24 cellular contexts compared by ENCODE assay signal in the genomic region with DNA sequence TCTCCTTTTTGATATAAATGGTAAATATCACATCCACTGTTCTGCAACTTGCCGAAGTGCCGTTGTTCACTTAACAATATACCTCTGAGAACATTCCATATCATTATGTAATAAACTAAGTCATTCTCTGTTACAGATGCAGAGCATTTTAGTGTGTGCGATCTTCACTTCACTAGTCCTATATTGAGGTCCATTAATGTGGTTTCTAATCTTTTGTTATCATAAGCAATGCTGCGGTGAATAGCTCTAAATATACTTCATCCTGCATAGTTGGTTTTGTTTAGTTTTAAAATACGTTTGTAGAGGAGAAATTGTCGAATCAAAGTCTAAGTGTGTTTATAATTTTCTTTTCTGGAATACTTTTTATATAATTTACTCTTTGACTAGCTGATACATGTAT.
A peak's percentile ranks its signal among the peaks of the same experiment; 100 is the strongest.
DNase-seq lines count a peak whose midpoint lies in the region; ATAC-seq, FAIRE-seq and TF ChIP-seq lines count a peak whose summit lies in the region.
"Had no signal": no experiment of that assay in that cellular context is flagged by ENCODE, and none has a peak within 500 bp of the region (broad histone marks: within the 10 kb centered on the region; RNA-seq: fewer than 3 reads in every experiment).

No MANE protein-coding gene starts in this region.

- H3K23ac ChIP-seq in H9 (ENCODE audit: insufficient read length, low read depth, low read length): no peak overlapping the region

- no peak overlapping the region for H4K91ac ChIP-seq in H9 (ENCODE audit: insufficient read length, low read depth, low read length)

- POLR2A ChIA-PET in CD4-positive, alpha-beta T cell (lab: Charles Lee): no interaction called here
- POLR2A ChIA-PET in K562 (lab: Yijun Ruan, JAX): no interaction called here

- no peaks in the 10 kb centered on the region for H3K36me3 Mint-ChIP-seq in CD4-positive, alpha-beta T cell (ENCODE audit: low read depth)
- H3K36me3 Mint-ChIP-seq in H9 (ENCODE audit: insufficient read depth in 1 of 3, low read depth in 3 of 3): peaks cover 0 to 4% (median 3%) of the 10 kb centered on the region in 3 experiments; a peak in 3 of 7 replicates

- no peak overlapping the region for H3K4ac ChIP-seq in H9 (ENCODE audit: low read depth, low read length)

- CTCF ChIA-PET in CD4-positive, alpha-beta T cell (lab: Charles Lee): no interaction called here
- CTCF ChIA-PET in K562 (lab: Yijun Ruan, JAX; ENCODE audit: low intra/inter-chr PET ratio): no interaction called here

- H3K4me3 Mint-ChIP-seq in CD4-positive, alpha-beta T cell: peak overlapping the region; percentile 17
- no peak overlapping the region for H3K4me3 Mint-ChIP-seq in H9
- H3K4me3 Mint-ChIP-seq: GM23338, HFFc6 had no signal

- peaks cover 14 to 40% of the 10 kb centered on the region in 2 experiments for H3K4me1 ChIP-seq in K562 (replicated peaks in 1 of 2; ENCODE audit: control insufficient read depth in 2 of 2, insufficient read depth in 2 of 2, low read length in 2 of 2)
- peaks cover 6% of the 10 kb centered on the region for H3K4me1 ChIP-seq in smooth muscle cell (ENCODE audit: low read depth)
- no peaks in the 10 kb centered on the region for H3K4me1 ChIP-seq in H9 (ENCODE audit: insufficient read depth, low read length)
- H3K4me1 ChIP-seq in left lung: no peaks in the 10 kb centered on the region
- H3K4me1 ChIP-seq: A549, HAP-1 had no signal

- no peak overlapping the region for H2BK120ac ChIP-seq in H9 (ENCODE audit: low read depth, low read length, poor library complexity, severe bottlenecking)

- no peak overlapping the region for H4K5ac ChIP-seq in H9 (ENCODE audit: insufficient read length, low read depth, low read length)

- no peaks in the 10 kb centered on the region for H4K20me1 ChIP-seq in K562 (replicated peaks; ENCODE audit: control insufficient read depth, insufficient read depth, low read length)
- no peaks in the 10 kb centered on the region for H4K20me1 ChIP-seq in smooth muscle cell (ENCODE audit: low read depth)
- no peaks in the 10 kb centered on the region for H4K20me1 ChIP-seq in H9 (ENCODE audit: control insufficient read depth, insufficient read depth, insufficient read length)

- no peaks in the 10 kb centered on the region for H3K36me3 ChIP-seq in KOPT-K1 (ENCODE audit: insufficient read depth, low read length)
- H3K36me3 ChIP-seq in K562 (ENCODE audit: control insufficient read depth, insufficient read depth, low read length): no peaks in the 10 kb centered on the region; the same call in 2 of the 3 replicates
- no peaks in the 10 kb centered on the region for H3K36me3 ChIP-seq in smooth muscle cell (ENCODE audit: low read depth)
- no peaks in the 10 kb centered on the region for H3K36me3 ChIP-seq in left lung
- H3K36me3 ChIP-seq: HAP-1 had no signal

- H3T11ph ChIP-seq in H9 (ENCODE audit: low read length): no peak overlapping the region

- no peak for DNase-seq in CD4-positive, alpha-beta T cell
- no peak for DNase-seq in K562 (ENCODE audit: extremely low read depth in 1 of 4, low spot score in 3 of 4)
- no peak for DNase-seq in smooth muscle cell (lab: John Stamatoyannopoulos, UW; ENCODE audit: unreplicated experiment)
- no peak for DNase-seq in H9
- DNase-seq in left lung: no peak
- DNase-seq: AML-193, C1 segment of cervical spinal cord, HFFc6, KG1, NCI-H1048, NCI-H1417, NCI-H1694, NCI-H2029 treated with DMSO at 0.1 percent for 48 hours, NCI-H2227 treated with DMSO at 0.1 percent for 48 hours, NCI-H526 treated with DMSO at 0.1 percent for 48 hours, RPMI8226, SHP77 had no signal

- ATAC-seq in CD4-positive, alpha-beta T cell (ENCODE audit: poor library complexity): no peak
- ATAC-seq in K562 (no peak), esophagus mucosa (no peak), left lung (no peak)
- ATAC-seq: A549, GM23338 had no signal

- no peak overlapping the region for H2BK20ac ChIP-seq in H9 (ENCODE audit: low read depth, low read length, poor library complexity, severe bottlenecking)

- FAIRE-seq in K562 (lab: Jason Lieb, UNC): no peak
- FAIRE-seq: A549, D721Med, GM18507 had no signal

- H3K23me2 ChIP-seq in H9 (ENCODE audit: insufficient read length, low read depth, low read length, poor library complexity, severe bottlenecking): no peaks in the 10 kb centered on the region

- H2BK15ac ChIP-seq in H9 (ENCODE audit: low read depth, low read length): no peak overlapping the region

- BruUV-seq in K562 (replicated peaks; lab: Mats Ljungman, UMichigan): no TSS peak

- TF ChIP-seq POLR2A in K562 (conservative IDR thresholded peaks at IDR 0.05): no peak

- no peaks in the 10 kb centered on the region for H3K9me1 ChIP-seq in K562 (ENCODE audit: control insufficient read depth, insufficient read depth, low read length)

- H3K9ac ChIP-seq in K562 (ENCODE audit: insufficient read depth in 1 of 2, low read depth in 2 of 2, low read length in 2 of 2): no peak overlapping the region
- H3K9ac ChIP-seq in smooth muscle cell (ENCODE audit: low read depth): no peak overlapping the region
- no peak overlapping the region for H3K9ac ChIP-seq in H9 (ENCODE audit: extremely low read depth, insufficient read length, low read length)

- H2AK5ac ChIP-seq in H9 (ENCODE audit: insufficient read length, low read length): no peak overlapping the region

- intact Hi-C loops in CD4-positive, alpha-beta T cell (cut with DNase I, micrococcal nuclease): no loop called here
- intact Hi-C loops in K562 (cut with micrococcal nuclease) (loop anchor here (10.0 kb wide), 1 partner anchor 262 kb away; no protein-coding TSS in a partner anchor), left lung (cut with DNase I) (no loop called here)

- no peak for TF ChIP-seq CTCF in CD4-positive, alpha-beta T cell (IDR thresholded peaks at IDR 0.05)
- TF ChIP-seq CTCF in K562 (IDR thresholded peaks at IDR 0.05 in 2 of 3, conservative IDR thresholded peaks at IDR 0.05 in 1 of 3; ENCODE audit: insufficient read depth in 2 of 3, low read depth in 1 of 3, low read length in 3 of 3) (no peak), smooth muscle cell (IDR thresholded peaks at IDR 0.05; ENCODE audit: borderline replicate concordance, insufficient read depth, poor library complexity, severe bottlenecking) (no peak), H9 (conservative IDR thresholded peaks at IDR 0.05) (no peak), left lung (IDR thresholded peaks at IDR 0.05) (no peak)

- H3K14ac ChIP-seq in H9 (ENCODE audit: insufficient read depth, low read length): no peak overlapping the region

- no peak overlapping the region for H3K4me2 ChIP-seq in K562 (ENCODE audit: insufficient read depth, low read length)
- H3K4me2 ChIP-seq in smooth muscle cell: peak overlapping the region; percentile 39
- H3K4me2 ChIP-seq in H9 (ENCODE audit: insufficient read depth, insufficient read length, low read length): no peak overlapping the region
- H3K4me2 ChIP-seq: A549, GM23338 had no signal

- H3K4me1 Mint-ChIP-seq in CD4-positive, alpha-beta T cell (ENCODE audit: low read depth): peaks cover 50% of the 10 kb centered on the region
- H3K4me1 Mint-ChIP-seq in H9: peaks cover 6 to 13% of the 10 kb centered on the region in 2 experiments

- no peak overlapping the region for H3K27ac Mint-ChIP-seq in CD4-positive, alpha-beta T cell
- no peak overlapping the region for H3K27ac Mint-ChIP-seq in H9
- H3K27ac Mint-ChIP-seq: GM23338, HFFc6 had no signal

- no peak overlapping the region for H3K56ac ChIP-seq in H9 (ENCODE audit: insufficient read length, low read depth, low read length)

- TF ChIP-seq RAD21 in K562 (CRISPR knock-in tag; conservative IDR thresholded peaks at IDR 0.05 in 1 of 2, IDR thresholded peaks at IDR 0.05 in 1 of 2): no peak

- no peak for TF ChIP-seq EP300 in K562 (IDR thresholded peaks at IDR 0.05; ENCODE audit: low read length)

- H2AFZ ChIP-seq in K562 (ENCODE audit: low read depth, low read length) (peak overlapping the region; percentile 12; the same call in 1 of the 2 replicates), smooth muscle cell (ENCODE audit: low read depth) (no peak overlapping the region), H9 (ENCODE audit: low read length) (no peak overlapping the region)

- in situ Hi-C loops in K562 (cut with MboI): no loop called here

- no peaks in the 10 kb centered on the region for H3K79me1 ChIP-seq in H9 (ENCODE audit: insufficient read depth, low read depth, low read length, poor library complexity, severe bottlenecking)

- no peaks in the 10 kb centered on the region for H3F3A ChIP-seq in smooth muscle cell (ENCODE audit: low read depth)

- no peak overlapping the region for H2BK12ac ChIP-seq in H9 (ENCODE audit: insufficient read length, low read depth, low read length)

- no peak overlapping the region for H4K8ac ChIP-seq in H9 (replicated peaks; ENCODE audit: insufficient read length, low read depth, low read length)

- no peak overlapping the region for H3K4me3 ChIP-seq in K562
- H3K4me3 ChIP-seq in smooth muscle cell: no peak overlapping the region
- H3K4me3 ChIP-seq in left lung: no peak overlapping the region
- H3K4me3 ChIP-seq: A549, GM23338, HAP-1 had no signal

- WGBS in K562 (ENCODE audit: insufficient coverage, low coverage, missing lambda C conversion rate): 55% methylated on average over 6 of the region's 6 CpGs
- WGBS in smooth muscle cell (ENCODE audit: low lambda C conversion rate): 52% methylated on average over 6 of the region's 6 CpGs
- WGBS in H9 (ENCODE audit: extremely low coverage, insufficient read length, low lambda C conversion rate): no CpG with 5 or more reads among the region's 6 CpGs

- no peaks in the 10 kb centered on the region for H3K27me3 ChIP-seq in CD4-positive, alpha-beta T cell (ENCODE audit: control insufficient read depth, insufficient read depth, low read length)
- H3K27me3 ChIP-seq in K562 (ENCODE audit: control insufficient read depth in 2 of 2, insufficient read depth in 2 of 2, low read length in 2 of 2) (no peaks in the 10 kb centered on the region), smooth muscle cell (ENCODE audit: low read depth) (no peaks in the 10 kb centered on the region), H9 (ENCODE audit: insufficient read depth, low read length) (no peaks in the 10 kb centered on the region), left lung (no peaks in the 10 kb centered on the region)

- no peaks in the 10 kb centered on the region for H3K27me3 Mint-ChIP-seq in CD4-positive, alpha-beta T cell
- no peaks in the 10 kb centered on the region; the same call in 1 of the 2 replicates for H3K27me3 Mint-ChIP-seq in H9 (ENCODE audit: low read depth)

- no peak overlapping the region for H3K18ac ChIP-seq in H9 (ENCODE audit: insufficient read length, low read depth, low read length)

- no peaks in the 10 kb centered on the region for H3K9me3 ChIP-seq in CD4-positive, alpha-beta T cell (ENCODE audit: control insufficient read depth, low read length)
- H3K9me3 ChIP-seq in KOPT-K1 (ENCODE audit: insufficient read depth, low read length, poor library complexity, severe bottlenecking) (no peaks in the 10 kb centered on the region), K562 (replicated peaks; ENCODE audit: control insufficient read depth, insufficient read depth, low read depth, low read length) (no peaks in the 10 kb centered on the region), smooth muscle cell (replicated peaks; ENCODE audit: low read depth) (no peaks in the 10 kb centered on the region), H9 (ENCODE audit: control insufficient read depth, low read depth, low read length) (no peaks in the 10 kb centered on the region), left lung (no peaks in the 10 kb centered on the region)
- H3K9me3 ChIP-seq: A549, HAP-1 had no signal

- no peak overlapping the region for H3K27ac ChIP-seq in CD4-positive, alpha-beta T cell (ENCODE audit: low read depth, low read length)
- peak overlapping the region; percentile 32 for H3K27ac ChIP-seq in KOPT-K1 (ENCODE audit: low read depth, low read length, poor library complexity, severe bottlenecking)
- no peak overlapping the region; the same call in 2 of the 3 replicates for H3K27ac ChIP-seq in K562 (ENCODE audit: extremely low read depth, low read depth, low read length)
- H3K27ac ChIP-seq in smooth muscle cell (ENCODE audit: low read depth): no peak overlapping the region
- H3K27ac ChIP-seq in H9 (ENCODE audit: insufficient read length, low read depth, low read length): no peak overlapping the region
- no peak overlapping the region for H3K27ac ChIP-seq in left lung
- H3K27ac ChIP-seq: A549 had no signal

- H3K79me2 ChIP-seq in K562 (ENCODE audit: control insufficient read depth, insufficient read depth, low read length) (no peaks in the 10 kb centered on the region; the same call in 2 of the 3 replicates), smooth muscle cell (ENCODE audit: low read depth) (no peaks in the 10 kb centered on the region), H9 (ENCODE audit: insufficient read depth, low read length) (no peaks in the 10 kb centered on the region)

- H3K9me3 Mint-ChIP-seq in CD4-positive, alpha-beta T cell: no peaks in the 10 kb centered on the region
- peaks cover 3 to 4% of the 10 kb centered on the region in 2 experiments; a peak in 3 of 5 replicates for H3K9me3 Mint-ChIP-seq in H9
- H3K9me3 Mint-ChIP-seq: GM23338, HFFc6 had no signal

- H2BK5ac ChIP-seq in H9 (ENCODE audit: insufficient read length, low read length): no peak overlapping the region
